ENCODE assay signal across 8 cellular contexts in the genomic region with DNA sequence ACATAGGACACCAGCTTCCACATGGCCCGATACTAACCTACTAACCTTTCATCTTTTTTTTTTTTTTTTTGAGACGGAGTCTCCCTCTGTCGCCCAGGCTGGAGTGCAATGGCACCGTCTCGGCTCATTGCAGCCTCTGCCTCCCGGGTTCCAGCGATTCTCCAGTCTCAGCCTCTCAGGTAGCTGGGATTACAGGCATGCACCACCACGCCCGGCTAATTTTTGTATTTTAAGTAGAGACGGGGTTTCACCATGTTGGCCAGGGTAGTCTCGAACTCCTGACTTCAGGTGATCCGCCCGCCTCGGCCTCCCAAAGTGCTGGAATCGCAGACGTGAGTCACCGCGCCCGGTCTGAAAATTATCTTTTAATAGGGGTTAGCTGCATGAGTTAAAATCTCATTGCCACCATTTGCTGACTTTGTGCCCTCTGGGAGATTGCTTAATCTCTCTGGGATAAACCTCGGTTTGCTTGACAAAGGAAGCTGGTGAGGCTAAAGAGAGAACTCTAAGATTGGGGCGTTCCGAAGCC. TPM values are rescaled to one million over a fixed set of nuclear protein-coding genes. Genes with fewer than 3 reads are reported as not detected.
DNase-seq lines count a peak whose midpoint lies in the region; ATAC-seq and TF ChIP-seq lines count a peak whose summit lies in the region.
"Not testable (repeated sequence)": the region's sequence is repeated elsewhere in the genome, so short reads cannot be mapped to it uniquely, and the experiment has no call there.

No MANE protein-coding gene starts in this region.

- not testable (repeated sequence) for H3K36me3 Mint-ChIP-seq in CD4-positive, alpha-beta T cell (ENCODE audit: low read depth); activated CD4-positive, alpha-beta memory T cell treated with anti-CD3 and anti-CD28 coated beads for 36 hours; memory B cell
- H3K36me3 Mint-ChIP-seq in brain = peaks cover 12% of the 10 kb centered on the region

- H3K9me3 Mint-ChIP-seq in CD4-positive, alpha-beta T cell; activated CD4-positive, alpha-beta memory T cell treated with anti-CD3 and anti-CD28 coated beads for 36 hours; brain; memory B cell: not testable (repeated sequence)

- H3K4me3 Mint-ChIP-seq in CD4-positive, alpha-beta T cell = peak overlapping the region; percentile 92
- H3K4me3 Mint-ChIP-seq in activated CD4-positive, alpha-beta memory T cell treated with anti-CD3 and anti-CD28 coated beads for 36 hours = peak overlapping the region; percentile 69
- H3K4me3 Mint-ChIP-seq in brain (peak overlapping the region; percentile 78 to 86 (median 80)), memory B cell (peak overlapping the region; percentile 81)

- H3K36me3 ChIP-seq in MG63; fibroblast of lung (ENCODE audit: control insufficient read depth, insufficient read depth, low read length); testis (ENCODE audit: low read depth, missing control alignments): not testable (repeated sequence)

- peak overlapping the region; percentile 81 for H3K27ac Mint-ChIP-seq in CD4-positive, alpha-beta T cell
- H3K27ac Mint-ChIP-seq in activated CD4-positive, alpha-beta memory T cell treated with anti-CD3 and anti-CD28 coated beads for 36 hours = not testable (repeated sequence)
- peak overlapping the region in 4 of 5 experiments; percentile 68 to 83 (median 76) for H3K27ac Mint-ChIP-seq in brain
- peak overlapping the region; percentile 71 for H3K27ac Mint-ChIP-seq in memory B cell

- not testable (repeated sequence) for H3K27me3 Mint-ChIP-seq in CD4-positive, alpha-beta T cell; activated CD4-positive, alpha-beta memory T cell treated with anti-CD3 and anti-CD28 coated beads for 36 hours; memory B cell
- peaks cover 14% of the 10 kb centered on the region for H3K27me3 Mint-ChIP-seq in brain

- peaks cover 20% of the 10 kb centered on the region for H3K4me1 Mint-ChIP-seq in CD4-positive, alpha-beta T cell (ENCODE audit: low read depth)
- H3K4me1 Mint-ChIP-seq in activated CD4-positive, alpha-beta memory T cell treated with anti-CD3 and anti-CD28 coated beads for 36 hours (ENCODE audit: low read depth) = peaks cover 13% of the 10 kb centered on the region
- H3K4me1 Mint-ChIP-seq in brain (peaks cover 27% of the 10 kb centered on the region), memory B cell (peaks cover 10% of the 10 kb centered on the region)

- H3K9ac ChIP-seq in fibroblast of lung (ENCODE audit: insufficient read depth, low read length) = not testable (repeated sequence)

- not testable (repeated sequence) for ATAC-seq in CD4-positive, alpha-beta T cell (ENCODE audit: poor library complexity); memory B cell (ENCODE audit: low read depth)

- TF ChIP-seq POLR2A in testis (IDR thresholded peaks at IDR 0.05) = not testable (repeated sequence)

- not testable (repeated sequence) for DNase-seq in CD4-positive, alpha-beta T cell; MG63; activated CD4-positive, alpha-beta memory T cell treated with anti-CD3 and anti-CD28 coated beads for 36 hours; fibroblast of lung (ENCODE audit: low read depth in 2 of 2); memory B cell (ENCODE audit: low spot score in 2 of 2); testis
- DNase-seq in posterior vena cava (ENCODE audit: low spot score) = peak; percentile 83

- WGBS in testis, 2 donors = 50 to 61% methylated on average over 22 of the region's 22 CpGs

- peak overlapping the region; percentile 50 for H2AFZ ChIP-seq in fibroblast of lung (ENCODE audit: low read length)

- peak overlapping the region; percentile 65 for H3K4me3 ChIP-seq in MG63
- H3K4me3 ChIP-seq in fibroblast of lung (replicated peaks in 1 of 4; ENCODE audit: control extremely low read depth in 1 of 4, insufficient read depth in 1 of 4, low read depth in 3 of 4, low read length in 4 of 4) = peak overlapping the region in 2 of 4 experiments; percentile 55 to 71
- H3K4me3 ChIP-seq in testis = peak overlapping the region; percentile 74 to 78

- not testable (repeated sequence) for H3K9me3 ChIP-seq in CD4-positive, alpha-beta T cell (ENCODE audit: control insufficient read depth, low read length); MG63; fibroblast of lung (ENCODE audit: control insufficient read depth, insufficient read depth, low read depth, low read length); testis

- peak overlapping the region; percentile 11 for H3K4me2 ChIP-seq in fibroblast of lung (ENCODE audit: extremely low read depth, insufficient read depth, low read length)

- H3K27me3 ChIP-seq in CD4-positive, alpha-beta T cell (ENCODE audit: control insufficient read depth, insufficient read depth, low read length); MG63; fibroblast of lung (ENCODE audit: control insufficient read depth, insufficient read depth, low read length); testis: not testable (repeated sequence)

- POLR2A ChIA-PET in CD4-positive, alpha-beta T cell (lab: Charles Lee) = interaction anchor here (0.6 to 1.0 kb wide), 4 partner anchors 18 to 65 kb away, joined by 3 read pairs; a partner anchor contains a TSS
- POLR2A ChIA-PET in activated CD4-positive, alpha-beta memory T cell treated with anti-CD3 and anti-CD28 coated beads for 36 hours (lab: Charles Lee) = interaction anchor here (0.8 kb wide), 1 partner anchor 9 kb away, joined by 4 read pairs; no protein-coding TSS in a partner anchor

- not testable (repeated sequence) for H3K79me2 ChIP-seq in fibroblast of lung (ENCODE audit: control insufficient read depth, insufficient read depth, low read length)

- not testable (repeated sequence) for H4K20me1 ChIP-seq in fibroblast of lung (ENCODE audit: control insufficient read depth, extremely low read depth, insufficient read depth, low read length)

- H3K27ac ChIP-seq in CD4-positive, alpha-beta T cell (ENCODE audit: low read depth, low read length); fibroblast of lung (ENCODE audit: insufficient read depth, low read length): not testable (repeated sequence)
- H3K27ac ChIP-seq in testis = peak overlapping the region in 1 of 2 donors; percentile 86

- CTCF ChIA-PET in CD4-positive, alpha-beta T cell (lab: Charles Lee) = interaction anchor here (1.0 to 1.5 kb wide), 3 partner anchors 8 to 327 kb away, joined by 4 to 6 read pairs (median 5); no protein-coding TSS in a partner anchor
- CTCF ChIA-PET in activated CD4-positive, alpha-beta memory T cell treated with anti-CD3 and anti-CD28 coated beads for 36 hours (lab: Charles Lee) = interaction anchor here (0.8 to 2.0 kb wide), 6 partner anchors 8 to 318 kb away, joined by 3 to 19 read pairs (median 6); no protein-coding TSS in a partner anchor

- not testable (repeated sequence) for H3K4me1 ChIP-seq in fibroblast of lung (ENCODE audit: control insufficient read depth, extremely low read depth, insufficient read depth, low read length); testis

- intact Hi-C loops in CD4-positive, alpha-beta T cell (cut with DNase I, micrococcal nuclease) = loop anchor here in 1 of 2 experiments (10.0 kb wide), 1 partner anchor 921 kb away; no protein-coding TSS in a partner anchor
- intact Hi-C loops in activated CD4-positive, alpha-beta memory T cell treated with anti-CD3 and anti-CD28 coated beads for 36 hours (cut with micrococcal nuclease); posterior vena cava (cut with DNase I); testis (cut with DNase I; ENCODE audit: low total_unique reads): not testable (repeated sequence)

- not testable (repeated sequence) for TF ChIP-seq CTCF in CD4-positive, alpha-beta T cell (IDR thresholded peaks at IDR 0.05); brain (conservative IDR thresholded peaks at IDR 0.05); fibroblast of lung (conservative IDR thresholded peaks at IDR 0.05 in 1 of 2, IDR thresholded peaks at IDR 0.05 in 1 of 2; ENCODE audit: low read depth in 1 of 2, low read length in 2 of 2); testis (IDR thresholded peaks at IDR 0.05)

RNA-seq across cellular contexts. Expression of a gene that starts 0.4 kb away (rescaled TPM):
- total RNA-seq in CD4-positive, alpha-beta T cell = 10 to 100 TPM; 49.8 to 50.9 TPM
- 10.5 and 12.4 TPM in 2 replicates for total RNA-seq in MG63 (2014; rRNA removed; shearing (Covaris generic); ENCODE audit: low replicate concordance)
- 10 to 100 TPM; 42.5 to 43.4 TPM for total RNA-seq in activated CD4-positive, alpha-beta memory T cell treated with anti-CD3 and anti-CD28 coated beads for 36 hours
- polyA plus RNA-seq in brain (ENCODE audit: insufficient read depth, low read depth, low replicate concordance) (7.1 TPM), fibroblast of lung (3.6 and 3.9 TPM in 2 replicates), testis (ENCODE audit: insufficient read depth, low read depth, low replicate concordance) (20.3 TPM)
- total RNA-seq in fibroblast of lung (14.9 and 15.9 TPM in 2 replicates), posterior vena cava (10 to 100 TPM; 18.2 to 29.7 TPM), testis (10 to 100 TPM; 34.9 to 48.5 TPM)
- polyA plus RNA-seq in fibroblast of lung (2012) = 5.8 and 6.7 TPM in 2 replicates
- 4.4 and 23.5 TPM in 2 replicates for polyA minus RNA-seq in fibroblast of lung (ENCODE audit: low replicate concordance)

RNA-seq across cellular contexts. Expression of a gene that starts 50.2 kb away (rescaled TPM):
- total RNA-seq in CD4-positive, alpha-beta T cell = not detected
- total RNA-seq in MG63 (2014; rRNA removed; shearing (Covaris generic); ENCODE audit: low replicate concordance) = 23.1 and 38.4 TPM in 2 replicates
- under 1 TPM; 0.31 to 0.38 TPM for total RNA-seq in activated CD4-positive, alpha-beta memory T cell treated with anti-CD3 and anti-CD28 coated beads for 36 hours
- polyA plus RNA-seq in brain (ENCODE audit: insufficient read depth, low read depth, low replicate concordance) = 16.9 TPM
- total RNA-seq in fibroblast of lung = 32.4 and 45.2 TPM in 2 replicates
- polyA plus RNA-seq in fibroblast of lung = 15.0 and 15.7 TPM in 2 replicates
- 25.1 and 27.7 TPM in 2 replicates for polyA plus RNA-seq in fibroblast of lung (2012)
- 24.6 and 29.0 TPM in 2 replicates for polyA minus RNA-seq in fibroblast of lung (ENCODE audit: low replicate concordance)
- 100 to 1,000 TPM; 172 to 261 TPM for total RNA-seq in posterior vena cava
- total RNA-seq in testis = 1 to 10 TPM; 9.1 to 9.8 TPM
- 22.5 TPM for polyA plus RNA-seq in testis (ENCODE audit: insufficient read depth, low read depth, low replicate concordance)

Comparison
In these comparisons a context has a peak if more than half of its experiments do, and no peak if none do; other contexts are left out.
1. RNA of a gene that starts 50.2 kb away (total RNA-seq): 172 to 261 TPM in posterior vena cava, 32.4 to 45.2 TPM in fibroblast of lung, 23.1 to 38.4 TPM in MG63 and 9.1 to 9.8 TPM in testis; 0.31 to 0.38 TPM in activated CD4-positive, alpha-beta memory T cell treated with anti-CD3 and anti-CD28 coated beads for 36 hours and not detected in CD4-positive, alpha-beta T cell; every median in the first group is over 4 times any median in the second.
2. Peak in every context shown above with its lines, with median percentiles within 50 percentile points of each other: H3K4me3 Mint-ChIP-seq.